ENCODE assay signal across 2 cellular contexts in genomic region chr10:112461029-112461887, GRCh38.
TF ChIP-seq lines count a peak whose summit lies in the region.

No MANE protein-coding gene starts in this region.

TF ChIP-seq in HepG2, 621 proteins besides CTCF, POLR2A, EP300 and RAD21:
- TF ChIP-seq, protein P1, sequence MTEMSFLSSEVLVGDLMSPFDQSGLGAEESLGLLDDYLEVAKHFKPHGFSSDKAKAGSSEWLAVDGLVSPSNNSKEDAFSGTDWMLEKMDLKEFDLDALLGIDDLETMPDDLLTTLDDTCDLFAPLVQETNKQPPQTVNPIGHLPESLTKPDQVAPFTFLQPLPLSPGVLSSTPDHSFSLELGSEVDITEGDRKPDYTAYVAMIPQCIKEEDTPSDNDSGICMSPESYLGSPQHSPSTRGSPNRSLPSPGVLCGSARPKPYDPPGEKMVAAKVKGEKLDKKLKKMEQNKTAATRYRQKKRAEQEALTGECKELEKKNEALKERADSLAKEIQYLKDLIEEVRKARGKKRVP (CRISPR knock-in tag; IDR thresholded peaks at IDR 0.05) = peak in 1 of 2 experiments; percentile 82; a peak in 2 of 4 replicates
- TF ChIP-seq SOX13 (IDR thresholded peaks at IDR 0.05) = no peak
- peak in 1 of 2 experiments; percentile 41; a peak in 1 of 4 replicates for TF ChIP-seq SOX13 (CRISPR knock-in tag; conservative IDR thresholded peaks at IDR 0.05 in 1 of 2, IDR thresholded peaks at IDR 0.05 in 1 of 2)
- no peak for TF ChIP-seq ZNF768 (CRISPR knock-in tag; IDR thresholded peaks at IDR 0.05)
- TF ChIP-seq ZNF382 (CRISPR knock-in tag; IDR thresholded peaks at IDR 0.05; ENCODE audit: borderline replicate concordance) = no peak
- TF ChIP-seq ZNF629 (CRISPR knock-in tag; conservative IDR thresholded peaks at IDR 0.05) = peak; percentile 70
TF ChIP-seq in HepG2: peak in this region for 3.

TF ChIP-seq in GM12891, 5 proteins besides CTCF, POLR2A, EP300 and RAD21:
- no peak for TF ChIP-seq POU2F2 (IDR thresholded peaks at IDR 0.05; ENCODE audit: low read depth, low read length)
- TF ChIP-seq POLR2AphosphoS5 (IDR thresholded peaks at IDR 0.05; ENCODE audit: low read depth, low read length) = no peak
- no peak for TF ChIP-seq TAF1 (IDR thresholded peaks at IDR 0.05; ENCODE audit: low read depth, low read length)
- TF ChIP-seq PAX5 (IDR thresholded peaks at IDR 0.05; ENCODE audit: insufficient read depth, low read length, severe bottlenecking) = no peak
- TF ChIP-seq SPI1 (IDR thresholded peaks at IDR 0.05; ENCODE audit: low read depth, low read length) = no peak
